Comparison of ENCODE assay signal across 9 cellular contexts in genomic region chr11:76845069-76845468, GRCh38.
"Had no signal": no experiment of that assay in that cellular context is flagged by ENCODE, and none has a peak within 500 bp of the region (broad histone marks: within the 10 kb centered on the region; RNA-seq: fewer than 3 reads in every experiment).

No MANE protein-coding gene starts in this region.

- ATAC-seq: HCT116, K562 had no signal

- H3K9ac ChIP-seq: GM23248 had no signal

- H3K36me3 ChIP-seq: HAP-1 had no signal

- H3K27ac ChIP-seq: GM23248, HL-60 had no signal

- DNase-seq: GM23248, GOT3, H7, HFFc6, IMR-90 had no signal

- H3K9me3 ChIP-seq: HAP-1 had no signal

- FAIRE-seq: K562 had no signal

- H3K4me1 ChIP-seq: HAP-1 had no signal

- H3K4me3 ChIP-seq: GM23248, HAP-1, K562 had no signal
